Comparison of ENCODE assay signal across 8 cellular contexts in the genomic region with DNA sequence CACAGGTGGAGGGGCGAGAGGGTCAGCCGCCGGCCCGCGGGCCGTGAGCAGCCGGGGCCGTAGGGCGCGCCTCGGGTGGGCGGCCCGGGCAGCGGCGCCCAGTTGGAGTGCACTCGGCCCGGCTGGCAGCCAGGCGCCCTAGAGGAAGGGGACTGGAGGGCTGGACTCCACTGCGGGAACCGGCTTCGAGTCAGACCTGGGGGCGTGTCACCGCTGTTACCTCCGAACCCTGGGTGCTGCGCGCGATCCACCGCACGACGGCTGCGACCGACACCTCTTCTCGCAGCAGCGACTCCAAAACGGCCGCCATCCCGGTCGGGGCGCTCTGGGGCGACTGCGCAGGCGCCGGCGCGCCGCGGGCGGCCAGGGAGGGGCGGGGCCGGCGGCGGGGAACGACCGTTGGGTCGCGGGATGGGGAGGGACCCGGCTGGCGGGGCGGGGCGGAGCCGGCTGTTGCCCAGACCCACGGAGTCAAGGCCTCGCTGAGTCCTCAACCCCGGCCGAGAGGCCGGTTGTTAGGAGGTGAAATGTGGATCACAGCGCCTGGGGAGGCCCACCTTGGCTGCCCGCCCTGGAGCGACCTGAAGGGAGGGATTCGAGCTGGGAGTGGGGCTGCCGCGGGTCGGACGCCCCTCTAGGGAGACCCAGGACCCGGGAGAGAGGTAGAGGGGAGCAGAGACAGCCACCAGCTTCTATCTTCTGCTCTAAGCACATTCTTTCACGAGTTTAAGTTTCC. TPM values are rescaled to one million over a fixed set of nuclear protein-coding genes. Genes with fewer than 3 reads are reported as not detected.
DNase-seq lines count a peak whose midpoint lies in the region; ATAC-seq and TF ChIP-seq lines count a peak whose summit lies in the region.

A gene with protein sequence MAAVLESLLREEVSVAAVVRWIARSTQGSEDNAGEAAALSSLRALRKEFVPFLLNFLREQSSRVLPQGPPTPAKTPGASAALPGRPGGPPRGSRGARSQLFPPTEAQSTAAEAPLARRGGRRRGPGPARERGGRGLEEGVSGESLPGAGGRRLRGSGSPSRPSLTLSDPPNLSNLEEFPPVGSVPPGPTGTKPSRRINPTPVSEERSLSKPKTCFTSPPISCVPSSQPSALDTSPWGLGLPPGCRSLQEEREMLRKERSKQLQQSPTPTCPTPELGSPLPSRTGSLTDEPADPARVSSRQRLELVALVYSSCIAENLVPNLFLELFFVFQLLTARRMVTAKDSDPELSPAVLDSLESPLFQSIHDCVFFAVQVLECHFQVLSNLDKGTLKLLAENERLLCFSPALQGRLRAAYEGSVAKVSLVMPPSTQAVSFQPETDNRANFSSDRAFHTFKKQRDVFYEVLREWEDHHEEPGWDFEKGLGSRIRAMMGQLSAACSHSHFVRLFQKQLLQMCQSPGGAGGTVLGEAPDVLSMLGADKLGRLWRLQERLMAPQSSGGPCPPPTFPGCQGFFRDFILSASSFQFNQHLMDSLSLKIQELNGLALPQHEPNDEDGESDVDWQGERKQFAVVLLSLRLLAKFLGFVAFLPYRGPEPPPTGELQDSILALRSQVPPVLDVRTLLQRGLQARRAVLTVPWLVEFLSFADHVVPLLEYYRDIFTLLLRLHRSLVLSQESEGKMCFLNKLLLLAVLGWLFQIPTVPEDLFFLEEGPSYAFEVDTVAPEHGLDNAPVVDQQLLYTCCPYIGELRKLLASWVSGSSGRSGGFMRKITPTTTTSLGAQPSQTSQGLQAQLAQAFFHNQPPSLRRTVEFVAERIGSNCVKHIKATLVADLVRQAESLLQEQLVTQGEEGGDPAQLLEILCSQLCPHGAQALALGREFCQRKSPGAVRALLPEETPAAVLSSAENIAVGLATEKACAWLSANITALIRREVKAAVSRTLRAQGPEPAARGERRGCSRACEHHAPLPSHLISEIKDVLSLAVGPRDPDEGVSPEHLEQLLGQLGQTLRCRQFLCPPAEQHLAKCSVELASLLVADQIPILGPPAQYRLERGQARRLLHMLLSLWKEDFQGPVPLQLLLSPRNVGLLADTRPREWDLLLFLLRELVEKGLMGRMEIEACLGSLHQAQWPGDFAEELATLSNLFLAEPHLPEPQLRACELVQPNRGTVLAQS (minus strand): TSS at position 336 of the 736 bp plus-strand sequence. CDS start 26 bp downstream, at position 310.

- peak within 1 kb of the TSS; percentile 74 to 89 (median 83) for H3K4me3 Mint-ChIP-seq in naive thymus-derived CD8-positive, alpha-beta T cell
- peak within 1 kb of the TSS; percentile 82 for H3K4me3 Mint-ChIP-seq in stimulated activated memory B cell treated with anti-CD40 and anti-IgM and Interleukin-4, amounts not matched to agents 10 μg/mL and 1 μg/mL and 100 μg/mL, for 72 hours

- peak within 1 kb of the TSS; percentile 74 for H3K4me3 ChIP-seq in fibroblast of mammary gland (ENCODE audit: control insufficient read depth, low read depth, low read length)

- ATAC-seq in GM21619 (IDR thresholded peaks at IDR 0.05; ENCODE audit: unreplicated experiment) = peak; percentile 82
- ATAC-seq in naive thymus-derived CD8-positive, alpha-beta T cell = peak; percentile 88 to 93
- peak; percentile 97 for ATAC-seq in stimulated activated memory B cell treated with anti-CD40 and anti-IgM and Interleukin-4, amounts not matched to agents 10 μg/mL and 1 μg/mL and 100 μg/mL, for 72 hours

- peaks cover 0 to 23% (median 2%) of the 10 kb centered on the region in 3 donors for H3K36me3 Mint-ChIP-seq in naive thymus-derived CD8-positive, alpha-beta T cell
- H3K36me3 Mint-ChIP-seq in stimulated activated memory B cell treated with anti-CD40 and anti-IgM and Interleukin-4, amounts not matched to agents 10 μg/mL and 1 μg/mL and 100 μg/mL, for 72 hours = peaks cover 5% of the 10 kb centered on the region

- DNase-seq in DMS53 (lab: John Stamatoyannopoulos, UW) (peak; percentile 87), KBM-7 (peak; percentile 77), RWPE1 (ENCODE audit: low spot score) (peak; percentile 99), fibroblast of mammary gland (ENCODE audit: low read depth) (peak; percentile 74)
- DNase-seq in activated T-helper 1 cell treated with anti-CD3 and anti-CD28 coated beads, Interleukin-2, amount 50 U/mL, for 16 hours (ENCODE audit: low read depth in 1 of 2, low spot score in 1 of 2) = peak; percentile 83 to 92
- peak; percentile 81 to 96 (median 90) for DNase-seq in naive thymus-derived CD8-positive, alpha-beta T cell

- no peaks in the 10 kb centered on the region for H3K9me3 Mint-ChIP-seq in naive thymus-derived CD8-positive, alpha-beta T cell
- no peaks in the 10 kb centered on the region for H3K9me3 Mint-ChIP-seq in stimulated activated memory B cell treated with anti-CD40 and anti-IgM and Interleukin-4, amounts not matched to agents 10 μg/mL and 1 μg/mL and 100 μg/mL, for 72 hours

- peak within 1 kb of the TSS; percentile 63 to 94 (median 89) for H3K27ac Mint-ChIP-seq in naive thymus-derived CD8-positive, alpha-beta T cell
- H3K27ac Mint-ChIP-seq in stimulated activated memory B cell treated with anti-CD40 and anti-IgM and Interleukin-4, amounts not matched to agents 10 μg/mL and 1 μg/mL and 100 μg/mL, for 72 hours = peak within 1 kb of the TSS; percentile 76

- H3K4me1 Mint-ChIP-seq in naive thymus-derived CD8-positive, alpha-beta T cell = peaks cover 10 to 25% (median 19%) of the 10 kb centered on the region in 4 donors
- H3K4me1 Mint-ChIP-seq in stimulated activated memory B cell treated with anti-CD40 and anti-IgM and Interleukin-4, amounts not matched to agents 10 μg/mL and 1 μg/mL and 100 μg/mL, for 72 hours = peaks cover 26% of the 10 kb centered on the region

- POLR2A ChIA-PET in RWPE1 (lab: Yijun Ruan, JAX; ENCODE audit: low non-redundant PET) = no interaction called here
- POLR2A ChIA-PET in naive thymus-derived CD8-positive, alpha-beta T cell (lab: Charles Lee) = interaction anchor here (0.5 to 1.9 kb wide), 6 partner anchors 11 to 1335 kb away, joined by 3 to 7 read pairs (median 3); no protein-coding TSS in a partner anchor

- in situ Hi-C loops in KBM-7 (cut with MboI; ENCODE audit: low pct_unique_long_range_greater_than_20kb, low sequenced_read_pairs) = loop anchor here (25.0 kb wide), 1 partner anchor 175 kb away; a partner anchor contains a TSS

- no peaks in the 10 kb centered on the region for H3K27me3 Mint-ChIP-seq in naive thymus-derived CD8-positive, alpha-beta T cell
- no peaks in the 10 kb centered on the region for H3K27me3 Mint-ChIP-seq in stimulated activated memory B cell treated with anti-CD40 and anti-IgM and Interleukin-4, amounts not matched to agents 10 μg/mL and 1 μg/mL and 100 μg/mL, for 72 hours

- peak within 1 kb of the TSS; percentile 81 for H3K27ac ChIP-seq in RWPE1

- CTCF ChIA-PET in RWPE1 (lab: Yijun Ruan, JAX) = interaction anchor here (0.6 to 1.6 kb wide), 6 partner anchors 14 to 287 kb away, joined by 3 to 9 read pairs (median 4); no protein-coding TSS in a partner anchor

- TF ChIP-seq CTCF in RWPE1 (conservative IDR thresholded peaks at IDR 0.05; ENCODE audit: low read depth) (no peak), fibroblast of mammary gland (conservative IDR thresholded peaks at IDR 0.05; ENCODE audit: control insufficient read depth, insufficient read depth, low read depth, low read length) (no peak)

RNA-seq across cellular contexts. Expression of the gene that starts here (rescaled TPM):
- 10 to 100 TPM; 26.8 to 37.3 TPM for total RNA-seq in naive thymus-derived CD8-positive, alpha-beta T cell
- polyA plus RNA-seq in naive thymus-derived CD8-positive, alpha-beta T cell = 10 to 100 TPM in 1 of 3 donors, 1 to 10 TPM in 2; 4.1 to 10.4 (median 5.5) TPM

Comparison
In these comparisons a context has a peak if more than half of its experiments do, and no peak if none do; other contexts are left out.
1. Peak in every context shown above with its lines: DNase-seq, ATAC-seq, H3K4me3 ChIP-seq and H3K27ac ChIP-seq.